In the genomic region with DNA sequence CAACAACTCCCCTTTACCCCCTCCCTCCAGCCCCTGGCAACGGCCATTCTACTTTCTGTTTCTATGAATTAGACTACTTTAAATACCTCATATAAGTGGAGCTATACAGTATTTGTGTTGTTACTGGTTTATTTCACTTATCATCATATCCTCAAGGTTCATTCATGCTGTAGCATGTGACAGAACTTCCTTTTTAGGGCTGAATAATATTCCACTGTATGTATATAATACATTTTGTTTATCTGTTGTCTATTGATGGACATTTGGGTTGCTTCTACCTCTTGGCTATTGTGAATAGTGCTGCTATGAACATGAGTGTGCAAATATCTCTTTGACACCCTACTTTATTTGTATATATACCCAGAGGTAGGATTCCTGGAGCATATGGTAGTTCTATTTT, we compare ENCODE assay signal across 10 cellular contexts. TPM values are rescaled to one million over a fixed set of nuclear protein-coding genes. Genes with fewer than 3 reads are reported as not detected.
"Had no signal": no experiment of that assay in that cellular context is flagged by ENCODE, and none has a peak within 500 bp of the region (broad histone marks: within the 10 kb centered on the region; RNA-seq: fewer than 3 reads in every experiment).

No MANE protein-coding gene starts in this region.

- FAIRE-seq: H1, H54, HTR-8/SVneo had no signal

- H3K9ac ChIP-seq: KMS-11 had no signal

- ATAC-seq: GM23338, HCT116 had no signal

- H3K36me3 ChIP-seq: HAP-1 had no signal

- H3K4me1 ChIP-seq: HAP-1 had no signal

- H3K9me3 ChIP-seq: HAP-1 had no signal

- H3K27ac ChIP-seq: KMS-11 had no signal

- H3K27ac Mint-ChIP-seq: GM23338 had no signal

- H3K4me2 ChIP-seq: GM23338, KMS-11 had no signal

- H3K4me3 Mint-ChIP-seq: GM23338 had no signal

- H3K4me3 ChIP-seq: GM23338, HAP-1 had no signal

- H2AFZ ChIP-seq: GM23338 had no signal

- H3K9me3 Mint-ChIP-seq: GM23338 had no signal

- DNase-seq: IMR-90, KBM-7 had no signal

RNA-seq across cellular contexts. Expression of gene NHLH1, which starts 2.2 kb away (rescaled TPM):
- total RNA-seq: HT-29, IMR-90 had no signal
